1 cellular context compared by ENCODE assay signal in the genomic region with DNA sequence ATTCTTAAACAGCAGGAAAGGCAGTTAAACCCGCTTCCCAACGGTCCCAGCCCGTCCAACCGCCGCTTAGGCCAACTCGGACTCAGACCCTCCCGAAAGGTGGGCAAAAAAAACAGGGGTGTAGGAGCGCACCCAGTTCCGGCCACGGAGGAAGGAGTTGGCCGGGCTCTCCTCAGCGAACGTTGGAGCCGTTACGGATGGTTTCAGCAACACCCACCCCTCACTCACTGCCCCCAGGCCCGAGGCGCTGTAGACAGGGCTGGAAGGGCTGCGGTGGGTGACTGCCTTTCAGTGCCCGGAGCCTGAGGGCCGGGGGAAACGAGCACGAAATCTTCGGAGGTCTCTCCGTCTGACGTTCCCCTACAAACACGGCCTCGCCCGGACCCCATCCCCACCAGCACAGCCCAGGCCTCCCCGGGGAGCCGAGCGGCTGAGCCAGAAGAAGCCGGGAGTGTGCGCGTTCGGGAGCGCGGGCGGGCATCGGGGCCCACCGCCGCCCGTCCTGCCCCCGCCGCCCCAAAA.
TF ChIP-seq lines count a peak whose summit lies in the region.

No MANE protein-coding gene starts in this region.

TF ChIP-seq in HEK293, 187 proteins besides CTCF, POLR2A, EP300 and RAD21 (continued from another document):
- TF ChIP-seq HIC1 (tag by site-specific recombination; IDR thresholded peaks at IDR 0.05): no peak
- TF ChIP-seq ZNF670 (tag by site-specific recombination; IDR thresholded peaks at IDR 0.05; ENCODE audit: low read depth): no peak
- TF ChIP-seq REPIN1 (tag by site-specific recombination; IDR thresholded peaks at IDR 0.05; ENCODE audit: low read depth): no peak
- no peak for TF ChIP-seq ZNF311 (tag by site-specific recombination; IDR thresholded peaks at IDR 0.05; ENCODE audit: borderline replicate concordance)
- no peak for TF ChIP-seq ZNF394 (tag by site-specific recombination; IDR thresholded peaks at IDR 0.05; ENCODE audit: borderline replicate concordance)
- TF ChIP-seq ZNF341 (tag by site-specific recombination; IDR thresholded peaks at IDR 0.05; ENCODE audit: low read depth): 0 out of 2 replicates have a peak, but pooled peaks have one; percentile 37
- no peak for TF ChIP-seq SCRT2 (tag by site-specific recombination; IDR thresholded peaks at IDR 0.05)
- no peak for TF ChIP-seq ZNF223 (tag by site-specific recombination; IDR thresholded peaks at IDR 0.05)
- TF ChIP-seq ZNF184 (tag by site-specific recombination; IDR thresholded peaks at IDR 0.05): no peak
- no peak for TF ChIP-seq ZNF529 (tag by site-specific recombination; IDR thresholded peaks at IDR 0.05; ENCODE audit: insufficient replicate concordance)
- no peak for TF ChIP-seq ZNF561 (tag by site-specific recombination; IDR thresholded peaks at IDR 0.05; ENCODE audit: borderline replicate concordance)
- TF ChIP-seq IKZF3 (tag by site-specific recombination; IDR thresholded peaks at IDR 0.05): no peak
- TF ChIP-seq, protein P1, sequence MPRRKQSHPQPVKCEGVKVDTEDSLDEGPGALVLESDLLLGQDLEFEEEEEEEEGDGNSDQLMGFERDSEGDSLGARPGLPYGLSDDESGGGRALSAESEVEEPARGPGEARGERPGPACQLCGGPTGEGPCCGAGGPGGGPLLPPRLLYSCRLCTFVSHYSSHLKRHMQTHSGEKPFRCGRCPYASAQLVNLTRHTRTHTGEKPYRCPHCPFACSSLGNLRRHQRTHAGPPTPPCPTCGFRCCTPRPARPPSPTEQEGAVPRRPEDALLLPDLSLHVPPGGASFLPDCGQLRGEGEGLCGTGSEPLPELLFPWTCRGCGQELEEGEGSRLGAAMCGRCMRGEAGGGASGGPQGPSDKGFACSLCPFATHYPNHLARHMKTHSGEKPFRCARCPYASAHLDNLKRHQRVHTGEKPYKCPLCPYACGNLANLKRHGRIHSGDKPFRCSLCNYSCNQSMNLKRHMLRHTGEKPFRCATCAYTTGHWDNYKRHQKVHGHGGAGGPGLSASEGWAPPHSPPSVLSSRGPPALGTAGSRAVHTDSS (tag by site-specific recombination; IDR thresholded peaks at IDR 0.05): no peak
- TF ChIP-seq TRIM28 (IDR thresholded peaks at IDR 0.05; ENCODE audit: borderline replicate concordance, low read length): no peak
- TF ChIP-seq ZBTB8A (tag by site-specific recombination; IDR thresholded peaks at IDR 0.05): peak; percentile 88
- TF ChIP-seq ZFP3 (tag by site-specific recombination; IDR thresholded peaks at IDR 0.05; ENCODE audit: low read depth): no peak
- no peak for TF ChIP-seq ZFP37 (tag by site-specific recombination; IDR thresholded peaks at IDR 0.05)
- TF ChIP-seq ZNF639 (tag by site-specific recombination; IDR thresholded peaks at IDR 0.05): no peak
TF ChIP-seq in HEK293: peak in this region for 20.
